18 cellular contexts compared by ENCODE assay signal in genomic region chr15:97729270-97729669, GRCh38.
DNase-seq lines count a peak whose midpoint lies in the region; ATAC-seq, FAIRE-seq and TF ChIP-seq lines count a peak whose summit lies in the region.
"Had no signal": no experiment of that assay in that cellular context is flagged by ENCODE, and none has a peak within 500 bp of the region (broad histone marks: within the 10 kb centered on the region; RNA-seq: fewer than 3 reads in every experiment).

No MANE protein-coding gene starts in this region.

- POLR2A ChIA-PET in HepG2 (lab: Yijun Ruan, JAX), result no interaction called here

- in situ Hi-C loops in HepG2 (cut with HindIII; ENCODE audit: extremely low pct_ligation_motif_present, low pct_unique_long_range_greater_than_20kb), result no loop called here

- no peaks in the 10 kb centered on the region for H4K20me1 ChIP-seq in HepG2 (ENCODE audit: insufficient read depth, low read length)

- intact Hi-C loops in HepG2 (cut with micrococcal nuclease; ENCODE audit: unreplicated experiment) (no loop called here), right lobe of liver (cut with DNase I) (no loop called here), heart left ventricle (cut with DNase I) (no loop called here)

- peak overlapping the region; percentile 98 for H3K27ac Mint-ChIP-seq in neural crest cell (ENCODE audit: unreplicated experiment)

- no peak for TF ChIP-seq POLR2A in HepG2 (IDR thresholded peaks at IDR 0.05; ENCODE audit: insufficient read depth in 1 of 2, low read depth in 2 of 2, low read length in 2 of 2)
- no peak for TF ChIP-seq POLR2A in right lobe of liver (IDR thresholded peaks at IDR 0.05)
- no peak for TF ChIP-seq POLR2A in heart left ventricle (IDR thresholded peaks at IDR 0.05)

- H3K27me3 Mint-ChIP-seq in neural crest cell (ENCODE audit: low read depth), result no peaks in the 10 kb centered on the region

- no peak for TF ChIP-seq EP300 in HepG2 (IDR thresholded peaks at IDR 0.05; ENCODE audit: low read depth in 2 of 2, low read length in 2 of 2)
- TF ChIP-seq EP300 in HepG2 (CRISPR knock-in tag; IDR thresholded peaks at IDR 0.05; ENCODE audit: borderline replicate concordance), result no peak

- TF ChIP-seq RAD21 in HepG2 (CRISPR knock-in tag; IDR thresholded peaks at IDR 0.05), result no peak

- no peak for FAIRE-seq in HepG2 (lab: Jason Lieb, UNC)
- FAIRE-seq: A204.1 had no signal

- no peaks in the 10 kb centered on the region for H3K36me3 Mint-ChIP-seq in neural crest cell (ENCODE audit: low read depth)

- no TSS peak for BruUV-seq in HepG2 (replicated peaks; lab: Mats Ljungman, UMichigan)

- DNase-seq in HepG2 (ENCODE audit: low spot score) (no peak), right lobe of liver (no peak), heart left ventricle (no peak), neural crest cell (ENCODE audit: low read depth, low spot score) (peak; percentile 23), activated gamma-delta T cell (lab: John Stamatoyannopoulos, UW) (no peak), NCI-H2196 (lab: John Stamatoyannopoulos, UW; ENCODE audit: unreplicated experiment) (no peak), NCI-H345 (lab: John Stamatoyannopoulos, UW) (no peak)
- DNase-seq: COR-L47, H7, NCI-H1436 treated with DMSO at 0.1 percent for 48 hours, NCI-H2081 treated with DMSO at 0.1 percent for 48 hours, NCI-H226, NCI-H69, SIG-M5 had no signal

- H3K9me3 Mint-ChIP-seq in neural crest cell, result no peaks in the 10 kb centered on the region

- H3K4me3 ChIP-seq in HepG2 (replicated peaks in 1 of 3; ENCODE audit: insufficient read depth in 1 of 3, low read depth in 2 of 3, low read length in 3 of 3), result no peak overlapping the region
- no peak overlapping the region for H3K4me3 ChIP-seq in right lobe of liver
- H3K4me3 ChIP-seq in heart left ventricle, result peak overlapping the region in 7 of 12 donors; percentile 6 to 30 (median 20)

- H3K4me3 Mint-ChIP-seq in neural crest cell, result peak overlapping the region; percentile 69

- TF ChIP-seq CTCF in HepG2 (CRISPR knock-in tag; IDR thresholded peaks at IDR 0.05), result no peak
- no peak for TF ChIP-seq CTCF in right lobe of liver (IDR thresholded peaks at IDR 0.05)
- no peak for TF ChIP-seq CTCF in heart left ventricle (IDR thresholded peaks at IDR 0.05)
- no peak for TF ChIP-seq CTCF in neural crest cell (conservative IDR thresholded peaks at IDR 0.05)

- H3K79me2 ChIP-seq in HepG2 (ENCODE audit: insufficient read depth, low read length), result no peaks in the 10 kb centered on the region

- WGBS in HepG2 (ENCODE audit: low lambda C conversion rate), result 3% methylated on average over 2 of the region's 7 CpGs
- WGBS in right lobe of liver (ENCODE audit: insufficient coverage, low coverage, low lambda C conversion rate, missing lambda C conversion rate), result 56% methylated on average over 4 of the region's 7 CpGs
- 33 to 55% (median 41%) methylated on average over 7 of the region's 7 CpGs for WGBS in heart left ventricle, 4 donors

- H3K9me3 ChIP-seq in HepG2 (ENCODE audit: low read length) (no peaks in the 10 kb centered on the region), right lobe of liver (no peaks in the 10 kb centered on the region), heart left ventricle (no peaks in the 10 kb centered on the region)

- H3K36me3 ChIP-seq in HepG2 (replicated peaks in 1 of 2; ENCODE audit: control insufficient read depth in 1 of 2, insufficient read depth in 2 of 2, low read length in 2 of 2), result no peaks in the 10 kb centered on the region
- no peaks in the 10 kb centered on the region for H3K36me3 ChIP-seq in right lobe of liver
- no peaks in the 10 kb centered on the region for H3K36me3 ChIP-seq in heart left ventricle

- H3K4me1 ChIP-seq in HepG2 (ENCODE audit: insufficient read depth, low read length) (no peaks in the 10 kb centered on the region), right lobe of liver (no peaks in the 10 kb centered on the region), heart left ventricle (peaks cover 0 to 8% (median 0%) of the 10 kb centered on the region in 12 donors)

- H3K27me3 ChIP-seq in HepG2 (ENCODE audit: control insufficient read depth in 1 of 2, insufficient read depth in 2 of 2, low read length in 2 of 2) (peaks cover 0 to 10% of the 10 kb centered on the region in 2 experiments; a peak in 3 of 5 replicates), right lobe of liver (no peaks in the 10 kb centered on the region), heart left ventricle (peaks cover 0 to 4% (median 0%) of the 10 kb centered on the region in 9 donors)

- CTCF ChIA-PET in HepG2 (lab: Yijun Ruan, JAX; ENCODE audit: low intra/inter-chr PET ratio, low total read pairs), result no interaction called here

- no peak; the same call in 2 of the 3 replicates for ATAC-seq in HepG2
- no peak for ATAC-seq in right lobe of liver
- ATAC-seq in heart left ventricle, result peak; percentile 30 to 71 (median 66)
- ATAC-seq in HG03565 (IDR thresholded peaks at IDR 0.05; ENCODE audit: unreplicated experiment), result no peak
- ATAC-seq: Panc1 had no signal

- no peak overlapping the region for H3K9ac ChIP-seq in HepG2 (ENCODE audit: insufficient read depth, low read depth, low read length)

- no peak overlapping the region for H2AFZ ChIP-seq in HepG2 (ENCODE audit: low read length)

- H3K4me2 ChIP-seq in HepG2 (ENCODE audit: low read depth, low read length), result peak overlapping the region; percentile 26; the same call in 1 of the 2 replicates

- H3K27ac ChIP-seq in HepG2 (ENCODE audit: extremely low read length, insufficient read depth, low read length) (no peak overlapping the region), right lobe of liver (no peak overlapping the region), heart left ventricle (peak overlapping the region in 1 of 12 donors; percentile 6)
- H3K27ac ChIP-seq: C4-2B had no signal

- H3K4me1 Mint-ChIP-seq in neural crest cell, result peaks cover 54% of the 10 kb centered on the region

TF ChIP-seq in HepG2, 621 proteins besides CTCF, POLR2A, EP300 and RAD21:
- TF ChIP-seq TOE1 (CRISPR knock-in tag; IDR thresholded peaks at IDR 0.05) (no peak), MAFG (CRISPR knock-in tag; IDR thresholded peaks at IDR 0.05) (no peak), ZNF546 (CRISPR knock-in tag; conservative IDR thresholded peaks at IDR 0.05) (no peak), HNRNPH1 (optimal IDR thresholded peaks at IDR 0.05; ENCODE audit: low read depth, low read length) (no peak), POLR2AphosphoS2 (IDR thresholded peaks at IDR 0.05; ENCODE audit: low read depth, low read length) (no peak), ZNF775 (CRISPR knock-in tag; IDR thresholded peaks at IDR 0.05; ENCODE audit: borderline replicate concordance) (no peak), SRSF1 (optimal IDR thresholded peaks at IDR 0.05; ENCODE audit: low read depth, low read length) (no peak)

Comparison
In these comparisons a context has a peak if more than half of its experiments do, and no peak if none do; other contexts are left out.
1. ATAC-seq: peak in heart left ventricle (4 of 4); none in HepG2 (single experiment), right lobe of liver (0 of 4) and HG03565 (single experiment).
2. H3K4me3 ChIP-seq: peak in heart left ventricle (7 of 12); none in HepG2 (0 of 3) and right lobe of liver (0 of 3).